ENCODE assay signal across 1 cellular context in the genomic region with DNA sequence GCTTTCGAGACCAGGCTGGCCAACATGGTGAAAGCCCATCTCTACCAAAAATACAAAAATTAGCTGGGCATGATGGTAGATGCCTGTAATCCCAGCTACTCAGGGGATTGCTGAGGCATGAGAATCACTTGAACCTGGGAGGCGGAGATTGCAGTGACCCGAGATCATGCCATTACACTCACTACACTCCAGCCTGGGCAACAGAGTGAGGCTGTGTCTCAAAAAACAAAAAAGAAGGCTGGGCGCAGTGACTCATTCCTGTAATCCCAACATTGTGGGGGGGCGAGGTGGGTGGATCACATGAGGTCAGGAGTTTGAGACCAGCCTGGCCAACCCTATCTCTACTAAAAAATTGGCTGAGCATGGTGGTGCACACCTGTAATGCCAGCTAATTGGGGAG. TPM values are rescaled to one million over a fixed set of nuclear protein-coding genes. Genes with fewer than 3 reads are reported as not detected.
"Had no signal": no experiment of that assay in that cellular context is flagged by ENCODE, and none has a peak within 500 bp of the region (broad histone marks: within the 10 kb centered on the region; RNA-seq: fewer than 3 reads in every experiment).

No MANE protein-coding gene starts in this region.

RNA-seq across cellular contexts. Expression of a gene that starts 49.0 kb away (rescaled TPM):
- total RNA-seq: activated naive CD4-positive, alpha-beta T cell treated with anti-CD3 and anti-CD28 coated beads, Interleukin-2, amount 50 U/mL, for 72 hours had no signal
